11 cellular contexts compared by ENCODE assay signal in the genomic region with DNA sequence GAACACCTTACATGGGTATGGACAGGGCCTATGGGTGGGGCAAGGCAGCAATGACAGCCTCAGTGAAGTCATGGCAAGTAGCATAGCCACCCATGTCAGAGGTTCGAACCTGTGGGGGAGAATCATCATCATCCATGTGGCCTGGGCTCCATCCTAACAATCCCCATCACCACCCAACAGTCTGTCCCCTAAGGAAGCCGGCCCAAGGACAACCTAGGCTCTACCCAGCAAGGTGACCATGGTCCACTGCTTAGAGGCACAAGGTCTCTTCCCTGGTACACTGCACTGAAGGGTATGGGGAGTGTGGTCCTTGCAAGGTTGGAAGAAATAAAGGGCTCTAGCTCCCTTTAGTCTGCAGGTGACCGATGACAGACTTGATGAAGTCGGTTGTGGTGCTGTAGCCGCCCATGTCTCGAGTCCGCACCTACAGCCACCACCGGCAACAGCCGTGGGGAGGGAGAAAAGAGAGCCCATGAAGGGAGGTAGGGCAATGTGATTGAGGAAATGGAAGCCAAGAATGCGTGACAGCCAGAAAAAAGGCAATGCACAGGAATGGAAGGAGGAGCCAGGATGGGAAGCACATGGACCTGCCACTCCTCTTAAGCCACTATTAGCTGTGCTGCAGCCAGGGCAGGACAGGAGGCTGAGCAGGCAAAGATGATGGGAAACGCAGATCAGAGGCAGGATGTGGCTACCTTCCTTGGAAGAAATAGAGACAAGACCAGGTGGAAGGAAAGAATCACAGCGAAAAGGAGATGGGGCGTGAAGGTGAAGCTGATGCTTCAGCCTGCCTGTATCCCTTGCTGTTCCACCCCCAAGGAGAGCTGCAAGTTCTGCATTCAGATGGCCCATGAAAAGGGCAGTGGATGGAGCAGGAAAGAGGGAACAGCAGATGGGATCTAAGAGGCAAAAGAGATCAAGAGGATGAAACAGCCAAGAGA. TPM values are rescaled to one million over a fixed set of nuclear protein-coding genes. Genes with fewer than 3 reads are reported as not detected.
DNase-seq lines count a peak whose midpoint lies in the region; ATAC-seq and TF ChIP-seq lines count a peak whose summit lies in the region.
"Had no signal": no experiment of that assay in that cellular context is flagged by ENCODE, and none has a peak within 500 bp of the region (broad histone marks: within the 10 kb centered on the region; RNA-seq: fewer than 3 reads in every experiment).

No MANE protein-coding gene starts in this region.

- peaks cover 23% of the 10 kb centered on the region for H3K4me1 Mint-ChIP-seq in GM23338

- TF ChIP-seq CTCF in GM23338 (conservative IDR thresholded peaks at IDR 0.05; ENCODE audit: low read depth in 2 of 2), result no peak

- H3K79me2 ChIP-seq in GM23338 (replicated peaks; ENCODE audit: insufficient read depth), result peaks cover 46% of the 10 kb centered on the region

- no peaks in the 10 kb centered on the region for H3K27me3 ChIP-seq in GM23338 (ENCODE audit: insufficient read depth)
- H3K27me3 ChIP-seq: SJSA1 had no signal

- no peak overlapping the region for H3K4me2 ChIP-seq in GM23338
- H3K4me2 ChIP-seq: KMS-11 had no signal

- H3K36me3 ChIP-seq in GM23338 (ENCODE audit: insufficient read depth), result peaks cover 54% of the 10 kb centered on the region

- no peak overlapping the region for H3K4me3 Mint-ChIP-seq in GM23338

- H4K20me1 ChIP-seq in GM23338 (replicated peaks; ENCODE audit: insufficient read depth), result peaks cover 55% of the 10 kb centered on the region

- peaks cover 64% of the 10 kb centered on the region for H3F3A ChIP-seq in GM23338 (replicated peaks; ENCODE audit: low read depth)

- H3K4me1 ChIP-seq in GM23338 (ENCODE audit: insufficient read depth), result peaks cover 6% of the 10 kb centered on the region; the same call in 1 of the 2 replicates

- peaks cover 30% of the 10 kb centered on the region for H3K27me3 Mint-ChIP-seq in GM23338 (ENCODE audit: insufficient read depth, low read depth, poor library complexity)

- H3K36me3 Mint-ChIP-seq in GM23338 (ENCODE audit: low read depth), result peaks cover 96% of the 10 kb centered on the region

- peak; percentile 54 for DNase-seq in CMK (ENCODE audit: low read depth)
- DNase-seq in GM23338 (ENCODE audit: low spot score), result peak; percentile 47
- DNase-seq in glomerular visceral epithelial cell (ENCODE audit: extremely low spot score), result peak; percentile 30
- no peak for DNase-seq in dermis blood vessel endothelial cell
- DNase-seq: foreskin melanocyte had no signal

- peaks cover 4% of the 10 kb centered on the region for H3K9me3 Mint-ChIP-seq in GM23338

- H3K9me2 ChIP-seq in GM23338 (ENCODE audit: insufficient read depth), result no peaks in the 10 kb centered on the region

- peak; percentile 49 for ATAC-seq in GM23338
- no peak for ATAC-seq in HG02678 (IDR thresholded peaks at IDR 0.05; ENCODE audit: unreplicated experiment)
- no peak for ATAC-seq in HG02852 (IDR thresholded peaks at IDR 0.05; ENCODE audit: unreplicated experiment)
- ATAC-seq in HG02884 (IDR thresholded peaks at IDR 0.05; ENCODE audit: unreplicated experiment), result no peak

- H3K4me3 ChIP-seq in GM23338, result no peak overlapping the region
- H3K4me3 ChIP-seq: SJSA1 had no signal

- TF ChIP-seq POLR2A in Raji (IDR thresholded peaks at IDR 0.05; ENCODE audit: insufficient read depth, low read depth, low read length), result peak; percentile 46; the same call in 1 of the 2 replicates

- H3K27ac Mint-ChIP-seq in GM23338, result peak overlapping the region; percentile 67

- H3K27ac ChIP-seq in GM23338 (ENCODE audit: low read depth), result peak overlapping the region; percentile 66; the same call in 1 of the 2 replicates
- H3K27ac ChIP-seq: KMS-11, SJSA1 had no signal

- H2AFZ ChIP-seq in GM23338, result no peak overlapping the region

TF ChIP-seq in GM23338, 12 proteins besides CTCF, POLR2A, EP300 and RAD21:
- TF ChIP-seq ZNF331 (CRISPR knock-in tag; IDR thresholded peaks at IDR 0.05; ENCODE audit: low read depth), result no peak
- TF ChIP-seq POLR2AphosphoS5 (IDR thresholded peaks at IDR 0.05; ENCODE audit: low read depth), result peak; percentile 64

RNA-seq across cellular contexts. Expression of gene IDH3B, which starts 5.3 kb away (rescaled TPM):
- total RNA-seq in GM23338 (2014; rRNA removed; shearing (Covaris generic)), result 126 and 141 TPM in 2 replicates
- 77.7 and 87.1 TPM in 2 replicates for polyA plus RNA-seq in GM23338 (2016; fragmentation: Nextera tagmentation; extraction: Ambion mirVana)
- 118 and 131 TPM in 2 replicates for total RNA-seq in dermis blood vessel endothelial cell

RNA-seq across cellular contexts. Expression of gene NOP56, which starts 6.3 kb away (rescaled TPM):
- total RNA-seq in GM23338 (2014; rRNA removed; shearing (Covaris generic)), result 429 and 447 TPM in 2 replicates
- 569 and 576 TPM in 2 replicates for polyA plus RNA-seq in GM23338 (2016; fragmentation: Nextera tagmentation; extraction: Ambion mirVana)
- total RNA-seq in dermis blood vessel endothelial cell, result 149 and 182 TPM in 2 replicates

RNA-seq across cellular contexts. Expression of gene EBF4, which starts 33.9 kb away (rescaled TPM):
- 0.50 and 0.66 TPM in 2 replicates for total RNA-seq in GM23338 (2014; rRNA removed; shearing (Covaris generic))
- 1.4 and 1.6 TPM in 2 replicates for polyA plus RNA-seq in GM23338 (2016; fragmentation: Nextera tagmentation; extraction: Ambion mirVana)
- total RNA-seq in dermis blood vessel endothelial cell, result 1.0 and 2.4 TPM in 2 replicates
